Comparison of ENCODE assay signal across 1 cellular context in the genomic region with DNA sequence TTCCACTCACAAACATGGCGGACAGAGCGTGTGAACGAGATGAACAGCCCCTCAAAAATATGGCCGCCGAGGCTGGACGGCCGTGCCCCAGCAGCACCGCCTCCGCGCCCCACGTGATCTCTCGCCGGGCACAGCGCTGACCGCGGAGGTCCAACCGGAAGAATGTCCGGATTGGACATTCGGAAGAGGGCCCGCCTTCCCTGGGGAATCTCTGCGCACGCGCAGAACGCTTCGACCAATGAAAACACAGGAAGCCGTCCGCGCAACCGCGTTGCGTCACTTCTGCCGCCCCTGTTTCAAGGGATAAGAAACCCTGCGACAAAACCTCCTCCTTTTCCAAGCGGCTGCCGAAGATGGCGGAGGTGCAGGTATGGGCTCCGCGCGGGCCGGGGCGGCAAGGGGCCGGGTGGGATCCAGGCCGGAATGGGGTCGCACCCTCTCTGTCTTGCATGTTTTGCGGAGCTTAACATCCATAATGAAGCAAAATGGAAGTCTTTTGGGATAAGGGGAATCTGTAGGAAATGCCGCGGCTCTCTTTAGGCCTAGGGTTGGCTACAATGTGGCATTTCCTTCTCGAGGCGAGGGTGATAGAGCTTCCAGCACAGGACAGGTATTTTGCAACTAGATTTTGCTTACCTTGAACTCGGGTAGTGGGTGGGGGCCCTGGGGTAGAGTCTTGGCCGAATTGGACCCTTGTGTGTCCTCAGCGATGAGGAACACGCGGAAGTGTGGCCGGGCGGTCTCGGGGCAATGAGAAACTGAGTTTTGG.
TF ChIP-seq lines count a peak whose summit lies in the region.

A gene (plus strand): TSS at position 332 of the 769 bp plus-strand sequence. CDS start 22 bp downstream, at position 354.

TF ChIP-seq in WTC11, 78 proteins besides CTCF, POLR2A, EP300 and RAD21 (continued from another document):
- TF ChIP-seq ZNF317 (CRISPR knock-in tag; IDR thresholded peaks at IDR 0.05; ENCODE audit: borderline replicate concordance, low read depth), result no peak
- no peak for TF ChIP-seq RELA (CRISPR knock-in tag; IDR thresholded peaks at IDR 0.05; ENCODE audit: borderline replicate concordance)
